ENCODE assay signal across 17 cellular contexts in the genomic region with DNA sequence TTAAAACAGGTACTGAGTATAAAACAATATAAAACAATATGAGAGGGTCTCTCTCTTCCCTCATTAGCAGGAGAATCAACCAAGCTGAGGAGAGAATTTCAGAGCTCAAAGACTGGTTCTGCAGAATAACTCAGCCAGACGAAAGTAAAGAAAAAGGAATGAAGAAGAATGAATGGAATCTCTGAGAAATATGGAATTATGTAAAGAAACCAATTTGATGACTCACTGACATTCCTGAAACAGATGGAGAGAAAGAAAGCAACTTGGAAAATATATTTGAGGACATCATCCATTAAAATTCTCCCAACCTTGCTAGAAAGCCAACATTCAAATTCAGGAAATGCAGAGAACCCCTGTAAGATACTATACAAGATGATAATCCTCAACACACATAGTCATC.
DNase-seq lines count a peak whose midpoint lies in the region; ATAC-seq, FAIRE-seq and TF ChIP-seq lines count a peak whose summit lies in the region.
"Had no signal": no experiment of that assay in that cellular context is flagged by ENCODE, and none has a peak within 500 bp of the region (broad histone marks: within the 10 kb centered on the region; RNA-seq: fewer than 3 reads in every experiment).

No MANE protein-coding gene starts in this region.

- no peaks in the 10 kb centered on the region for H3K9me1 ChIP-seq in IMR-90 (ENCODE audit: insufficient read depth, low read length)

- H3K18ac ChIP-seq in IMR-90 (ENCODE audit: low read depth, low read length) = no peak overlapping the region

- H3K27me3 ChIP-seq in IMR-90 (ENCODE audit: control insufficient read depth, insufficient read depth, low read length) (no peaks in the 10 kb centered on the region), foreskin keratinocyte (no peaks in the 10 kb centered on the region), small intestine (ENCODE audit: control insufficient read depth in 2 of 2, insufficient read depth in 2 of 2, low read length in 2 of 2) (no peaks in the 10 kb centered on the region)
- H3K27me3 ChIP-seq: right lobe of liver, SJSA1, tibial artery had no signal

- H2BK20ac ChIP-seq in IMR-90 (ENCODE audit: low read depth, low read length) = no peak overlapping the region

- no peaks in the 10 kb centered on the region for H3K79me1 ChIP-seq in IMR-90 (ENCODE audit: low read depth in 1 of 2, low read length in 2 of 2)

- FAIRE-seq in GM12891 (lab: Jason Lieb, UNC) (no peak), small intestine (lab: Jason Lieb, UNC) (no peak)

- H2AFZ ChIP-seq in IMR-90 (replicated peaks; ENCODE audit: low read length, poor library complexity) = no peak overlapping the region

- no peak overlapping the region for H3K9ac ChIP-seq in IMR-90 (ENCODE audit: low read depth, low read length)

- in situ Hi-C loops in IMR-90 (cut with MboI; ENCODE audit: low sequenced_read_pairs) = no loop called here
- in situ Hi-C loops in astrocyte of the cerebellum (cut with HindIII; ENCODE audit: low sequenced_read_pairs) = no loop called here

- no peak for TF ChIP-seq POLR2A in IMR-90 (IDR thresholded peaks at IDR 0.05; ENCODE audit: low read depth, low read length)
- no peak for TF ChIP-seq POLR2A in GM12891 (IDR thresholded peaks at IDR 0.05; ENCODE audit: low read depth, low read length)

- no peaks in the 10 kb centered on the region for H3K27me3 Mint-ChIP-seq in stimulated activated naive CD8-positive, alpha-beta T cell treated with anti-CD3 and anti-CD28 coated beads, Interleukin-15, amount 100 ng/mL, for 72 hours
- H3K27me3 Mint-ChIP-seq: activated naive CD8-positive, alpha-beta T cell treated with anti-CD3 and anti-CD28 coated beads for 36 hours; stimulated activated naive B cell treated with anti-CD40 and anti-IgM and Interleukin-4, amounts not matched to agents 10 μg/mL and 1 μg/mL and 100 μg/mL, for 72 hours had no signal

- H2BK5ac ChIP-seq in IMR-90 (ENCODE audit: low read depth, low read length, poor library complexity, severe bottlenecking) = no peak overlapping the region

- no peaks in the 10 kb centered on the region for H3K4me1 ChIP-seq in IMR-90 (ENCODE audit: control insufficient read depth, insufficient read depth, low read length)
- H3K4me1 ChIP-seq in foreskin keratinocyte = no peaks in the 10 kb centered on the region
- H3K4me1 ChIP-seq in small intestine (ENCODE audit: control insufficient read depth in 2 of 2, insufficient read depth in 1 of 2, low read depth in 1 of 2, low read length in 1 of 2) = no peaks in the 10 kb centered on the region
- H3K4me1 ChIP-seq: lower lobe of right lung, right lobe of liver, SJSA1, tibial artery had no signal

- H3K4me3 ChIP-seq in IMR-90 (ENCODE audit: insufficient read depth, low read depth, low read length) (no peak overlapping the region), astrocyte of the cerebellum (ENCODE audit: low read depth, low read length) (no peak overlapping the region), small intestine (ENCODE audit: low read depth in 1 of 2, low read length in 2 of 2) (no peak overlapping the region)
- H3K4me3 ChIP-seq: lower lobe of right lung, right lobe of liver, SJSA1, tibial artery had no signal

- CTCF ChIA-PET in IMR-90 (lab: Yijun Ruan, JAX) = no interaction called here

- H3K27ac ChIP-seq in IMR-90 (ENCODE audit: insufficient read depth, low read length) = no peak overlapping the region
- H3K27ac ChIP-seq in foreskin keratinocyte = no peak overlapping the region
- no peak overlapping the region for H3K27ac ChIP-seq in small intestine (ENCODE audit: low read depth in 1 of 2, low read length in 1 of 2)
- H3K27ac ChIP-seq: lower lobe of right lung, right lobe of liver, SJSA1, tibial artery had no signal

- no peak overlapping the region for H3K27ac Mint-ChIP-seq in stimulated activated naive CD8-positive, alpha-beta T cell treated with anti-CD3 and anti-CD28 coated beads, Interleukin-15, amount 100 ng/mL, for 72 hours
- H3K27ac Mint-ChIP-seq: activated naive CD8-positive, alpha-beta T cell treated with anti-CD3 and anti-CD28 coated beads for 36 hours; stimulated activated naive B cell treated with anti-CD40 and anti-IgM and Interleukin-4, amounts not matched to agents 10 μg/mL and 1 μg/mL and 100 μg/mL, for 72 hours had no signal

- BruUV-seq in IMR-90 (replicated peaks; lab: Mats Ljungman, UMichigan) = no TSS peak

- H3K9me3 ChIP-seq in IMR-90 (ENCODE audit: control insufficient read depth, insufficient read depth, low read length) (peaks cover 10% of the 10 kb centered on the region), small intestine (ENCODE audit: control insufficient read depth, low read depth) (no peaks in the 10 kb centered on the region)
- H3K9me3 ChIP-seq: lower lobe of right lung, right lobe of liver, SJSA1, tibial artery had no signal

- H4K20me1 ChIP-seq in IMR-90 (ENCODE audit: insufficient read depth, low read length) = no peaks in the 10 kb centered on the region

- no peak overlapping the region for H3K4me2 ChIP-seq in IMR-90 (ENCODE audit: low read depth, low read length)

- H4K5ac ChIP-seq in IMR-90 (ENCODE audit: low read depth, low read length) = no peak overlapping the region

- peaks cover 0 to 5% of the 10 kb centered on the region in 2 donors for H3K9me3 Mint-ChIP-seq in stimulated activated naive CD8-positive, alpha-beta T cell treated with anti-CD3 and anti-CD28 coated beads, Interleukin-15, amount 100 ng/mL, for 72 hours
- H3K9me3 Mint-ChIP-seq: stimulated activated naive B cell treated with anti-CD40 and anti-IgM and Interleukin-4, amounts not matched to agents 10 μg/mL and 1 μg/mL and 100 μg/mL, for 72 hours had no signal

- H3K36me3 ChIP-seq in IMR-90 (ENCODE audit: control insufficient read depth, insufficient read depth, low read length) (no peaks in the 10 kb centered on the region), small intestine (ENCODE audit: control insufficient read depth in 2 of 2, insufficient read depth in 2 of 2, low read length in 2 of 2) (no peaks in the 10 kb centered on the region)
- H3K36me3 ChIP-seq: lower lobe of right lung, right lobe of liver, SJSA1, tibial artery had no signal

- no peak for TF ChIP-seq RAD21 in IMR-90 (IDR thresholded peaks at IDR 0.05; ENCODE audit: low read length)

- DNase-seq in IMR-90 = peak; percentile 1
- DNase-seq in astrocyte of the cerebellum (ENCODE audit: low read depth) = peak; percentile 20
- peak; percentile 44 to 81 for DNase-seq in foreskin keratinocyte
- no peak for DNase-seq in stimulated activated naive CD8-positive, alpha-beta T cell treated with anti-CD3 and anti-CD28 coated beads, Interleukin-15, amount 100 ng/mL, for 72 hours
- no peak for DNase-seq in SIG-M5 (lab: John Stamatoyannopoulos, UW)
- no peak for DNase-seq in GM12891 (ENCODE audit: insufficient read length, low spot score)
- no peak for DNase-seq in small intestine
- DNase-seq: activated naive CD8-positive, alpha-beta T cell treated with anti-CD3 and anti-CD28 coated beads for 36 hours; Calu3; head of caudate nucleus; lower lobe of right lung; NCI-H1436 treated with DMSO at 0.1 percent for 48 hours; NCI-H2171 treated with DMSO at 0.1 percent for 48 hours; right lobe of liver; stimulated activated naive B cell treated with anti-CD40 and anti-IgM and Interleukin-4, amounts not matched to agents 10 μg/mL and 1 μg/mL and 100 μg/mL, for 72 hours; tibial artery had no signal

- H3K23ac ChIP-seq in IMR-90 (ENCODE audit: low read depth, low read length) = no peak overlapping the region

- intact Hi-C loops in IMR-90 (cut with micrococcal nuclease) = no loop called here

- WGBS in IMR-90 (ENCODE audit: extremely low coverage in 2 of 2, insufficient read length in 1 of 2), 2 experiments = no CpG with 5 or more reads among the region's 1 CpG
- 35 to 86% (median 70%) methylated on average over 1 of the region's 1 CpG for WGBS in small intestine, 3 donors

- no peak overlapping the region for H3K56ac ChIP-seq in IMR-90 (ENCODE audit: extremely low read depth, insufficient read depth, low read length)

- POLR2A ChIA-PET in IMR-90 (lab: Charles Lee; ENCODE audit: unreplicated experiment) = no interaction called here

- H3K4me1 Mint-ChIP-seq in stimulated activated naive CD8-positive, alpha-beta T cell treated with anti-CD3 and anti-CD28 coated beads, Interleukin-15, amount 100 ng/mL, for 72 hours = no peaks in the 10 kb centered on the region
- H3K4me1 Mint-ChIP-seq: activated naive CD8-positive, alpha-beta T cell treated with anti-CD3 and anti-CD28 coated beads for 36 hours; stimulated activated naive B cell treated with anti-CD40 and anti-IgM and Interleukin-4, amounts not matched to agents 10 μg/mL and 1 μg/mL and 100 μg/mL, for 72 hours had no signal

- H3K14ac ChIP-seq in IMR-90 (replicated peaks; ENCODE audit: low read depth, low read length) = no peak overlapping the region

- H2BK120ac ChIP-seq in IMR-90 (ENCODE audit: low read depth, low read length) = no peak overlapping the region

- no peak overlapping the region for H4K91ac ChIP-seq in IMR-90 (ENCODE audit: insufficient read depth, low read depth, low read length)

- ATAC-seq in IMR-90 (ENCODE audit: low read depth) = no peak
- no peak for ATAC-seq in foreskin keratinocyte
- ATAC-seq in stimulated activated naive CD8-positive, alpha-beta T cell treated with anti-CD3 and anti-CD28 coated beads, Interleukin-15, amount 100 ng/mL, for 72 hours = no peak
- ATAC-seq: lower lobe of right lung; right lobe of liver; stimulated activated naive B cell treated with anti-CD40 and anti-IgM and Interleukin-4, amounts not matched to agents 10 μg/mL and 1 μg/mL and 100 μg/mL, for 72 hours had no signal

- no peak overlapping the region for H2AK9ac ChIP-seq in IMR-90 (replicated peaks; ENCODE audit: low read depth, low read length, poor library complexity)

- dilution Hi-C loops in IMR-90 (cut with HindIII; ENCODE audit: low sequenced_read_pairs, unreplicated experiment) = no loop called here

- TF ChIP-seq CTCF in IMR-90 (conservative IDR thresholded peaks at IDR 0.05; ENCODE audit: low read depth, low read length) (no peak), astrocyte of the cerebellum (IDR thresholded peaks at IDR 0.05; ENCODE audit: low read depth, low read length, missing control alignments) (no peak), foreskin keratinocyte (conservative IDR thresholded peaks at IDR 0.05) (no peak)

- no peak overlapping the region for H2BK15ac ChIP-seq in IMR-90 (ENCODE audit: low read depth, low read length)

- no peak overlapping the region for H3K4ac ChIP-seq in IMR-90 (ENCODE audit: low read depth, low read length)

- no peak overlapping the region for H2AK5ac ChIP-seq in IMR-90 (ENCODE audit: low read depth, low read length)

- H3K4me3 Mint-ChIP-seq in stimulated activated naive CD8-positive, alpha-beta T cell treated with anti-CD3 and anti-CD28 coated beads, Interleukin-15, amount 100 ng/mL, for 72 hours = no peak overlapping the region
- H3K4me3 Mint-ChIP-seq: activated naive CD8-positive, alpha-beta T cell treated with anti-CD3 and anti-CD28 coated beads for 36 hours; stimulated activated naive B cell treated with anti-CD40 and anti-IgM and Interleukin-4, amounts not matched to agents 10 μg/mL and 1 μg/mL and 100 μg/mL, for 72 hours had no signal

- H4K8ac ChIP-seq in IMR-90 (ENCODE audit: low read depth in 2 of 2, low read length in 2 of 2) = no peak overlapping the region

TF ChIP-seq in IMR-90, 13 proteins besides CTCF, POLR2A, EP300 and RAD21 (continues in another document):
- no peak for TF ChIP-seq BHLHE40 (IDR thresholded peaks at IDR 0.05; ENCODE audit: low read depth, low read length)

TF ChIP-seq in GM12891, 5 proteins besides CTCF, POLR2A, EP300 and RAD21 (continues in another document):
- TF ChIP-seq POU2F2 (IDR thresholded peaks at IDR 0.05; ENCODE audit: low read depth, low read length) = no peak

Comparison
In these comparisons a context has a peak if more than half of its experiments do, and no peak if none do; other contexts are left out.
1. DNase-seq: peak in IMR-90 (single experiment), astrocyte of the cerebellum (single experiment) and foreskin keratinocyte (2 of 2); none in stimulated activated naive CD8-positive, alpha-beta T cell treated with anti-CD3 and anti-CD28 coated beads, Interleukin-15, amount 100 ng/mL, for 72 hours (0 of 2), SIG-M5 (single experiment), GM12891 (single experiment) and small intestine (single experiment).